Comparison of ENCODE assay signal across 8 cellular contexts in the genomic region with DNA sequence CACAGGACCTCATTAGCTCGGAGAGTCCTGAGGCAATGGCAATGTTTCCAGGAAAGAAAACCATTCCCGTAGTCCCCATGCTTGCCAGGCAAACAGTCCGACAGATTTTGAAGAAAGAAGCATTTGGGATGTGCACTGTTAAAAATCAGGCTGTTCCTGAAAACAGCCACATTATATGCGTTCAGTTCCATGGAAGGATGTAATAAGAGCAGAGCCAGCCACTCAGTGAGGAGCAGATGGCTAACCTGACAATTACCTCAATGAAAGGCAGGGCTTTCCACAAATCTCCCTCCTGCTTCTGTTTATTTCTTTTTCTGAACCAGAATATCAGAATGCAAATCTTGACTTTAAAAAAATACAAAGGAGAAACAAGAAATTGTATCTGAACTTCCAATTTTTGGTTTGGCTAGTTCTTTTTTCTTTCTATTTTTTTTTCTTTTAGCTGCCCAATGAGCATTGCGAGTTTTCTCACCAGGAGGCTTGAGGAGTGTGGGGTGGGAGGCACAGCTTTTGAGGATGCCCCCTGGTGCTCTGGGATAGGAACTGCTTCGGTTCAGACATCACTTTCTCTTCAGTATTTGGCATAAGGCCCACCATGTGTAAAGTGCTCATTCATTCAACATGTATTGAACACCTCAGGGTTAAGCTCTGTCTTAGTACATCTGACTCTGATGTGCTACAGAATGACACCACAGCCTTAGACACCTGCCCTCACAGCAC.
DNase-seq lines count a peak whose midpoint lies in the region; ATAC-seq and TF ChIP-seq lines count a peak whose summit lies in the region.

No MANE protein-coding gene starts in this region.

- H3K36me3 ChIP-seq in OCI-LY1 (ENCODE audit: insufficient read depth, low read length) (no peaks in the 10 kb centered on the region), gastrocnemius medialis (no peaks in the 10 kb centered on the region)

- H3K4me3 ChIP-seq in OCI-LY1 (ENCODE audit: low read depth, low read length, poor library complexity, severe bottlenecking): no peak overlapping the region
- no peak overlapping the region for H3K4me3 ChIP-seq in fibroblast of villous mesenchyme (ENCODE audit: low read depth, low read length)
- no peak overlapping the region for H3K4me3 ChIP-seq in gastrocnemius medialis

- no peak overlapping the region for H3K9ac ChIP-seq in OCI-LY1 (ENCODE audit: low read length)

- TF ChIP-seq CTCF in OCI-LY1 (IDR thresholded peaks at IDR 0.05; ENCODE audit: low read length): peak; percentile 78
- TF ChIP-seq CTCF in fibroblast of villous mesenchyme (IDR thresholded peaks at IDR 0.05; ENCODE audit: insufficient read depth, low read depth, low read length): peak; percentile 73
- TF ChIP-seq CTCF in gastrocnemius medialis (IDR thresholded peaks at IDR 0.05 in 4 of 5, conservative IDR thresholded peaks at IDR 0.05 in 1 of 5): peak in 4 of 5 experiments; percentile 31 to 50 (median 36)

- no peak overlapping the region for H3K4me2 ChIP-seq in OCI-LY1 (ENCODE audit: low read length)

- H3K79me2 ChIP-seq in OCI-LY1 (ENCODE audit: insufficient read depth, low read length): no peaks in the 10 kb centered on the region

- peak; percentile 75 for DNase-seq in Daoy (ENCODE audit: low read depth)
- DNase-seq in activated T-cell treated with anti-CD3 and anti-CD28 coated beads, Interleukin-2, amount 50 U/mL, for 24 hours: peak; percentile 55
- DNase-seq in fibroblast of villous mesenchyme (ENCODE audit: low read depth): peak; percentile 67
- DNase-seq in gastrocnemius medialis: no peak
- no peak for DNase-seq in posterior cingulate gyrus

- H3K4me3 Mint-ChIP-seq in activated T-cell treated with anti-CD3 and anti-CD28 coated beads, Interleukin-2, amount 50 U/mL, for 24 hours: no peak overlapping the region

- no peaks in the 10 kb centered on the region for H4K20me1 ChIP-seq in OCI-LY1 (ENCODE audit: insufficient read depth, low read length)

- ATAC-seq in GM21390 (IDR thresholded peaks at IDR 0.05; ENCODE audit: unreplicated experiment) (peak; percentile 76), HG03571 (IDR thresholded peaks at IDR 0.05; ENCODE audit: unreplicated experiment) (peak; percentile 72), gastrocnemius medialis (peak; percentile 31 to 75)

- no peaks in the 10 kb centered on the region for H3K9me2 ChIP-seq in OCI-LY1 (ENCODE audit: low read depth, low read length)

- no peak overlapping the region for H3K27ac ChIP-seq in OCI-LY1 (ENCODE audit: low read depth, low read length, poor library complexity, severe bottlenecking)
- H3K27ac ChIP-seq in gastrocnemius medialis: peak overlapping the region in 3 of 4 donors; percentile 19 to 41 (median 22)

- in situ Hi-C loops in gastrocnemius medialis (cut with MboI; ENCODE audit: low sequenced_read_pairs in 4 of 4): no loop called here

- H3K4me1 ChIP-seq in OCI-LY1 (ENCODE audit: insufficient read depth, low read length, severe bottlenecking) (no peaks in the 10 kb centered on the region), gastrocnemius medialis (peaks cover 42 to 58% of the 10 kb centered on the region in 2 donors)

- intact Hi-C loops in gastrocnemius medialis (cut with DNase I; ENCODE audit: low total_unique reads): loop anchor here (5.0 kb wide), 1 partner anchor 40 kb away; no protein-coding TSS in a partner anchor
- intact Hi-C loops in posterior cingulate gyrus (cut with DNase I): no loop called here

- no peaks in the 10 kb centered on the region for H3K27me3 Mint-ChIP-seq in activated T-cell treated with anti-CD3 and anti-CD28 coated beads, Interleukin-2, amount 50 U/mL, for 24 hours

- H3K27me3 ChIP-seq in OCI-LY1 (ENCODE audit: insufficient read depth, low read length) (no peaks in the 10 kb centered on the region), gastrocnemius medialis (no peaks in the 10 kb centered on the region)

- peaks cover 27% of the 10 kb centered on the region for H3K4me1 Mint-ChIP-seq in activated T-cell treated with anti-CD3 and anti-CD28 coated beads, Interleukin-2, amount 50 U/mL, for 24 hours (ENCODE audit: low read depth)

- peak overlapping the region; percentile 66 for H3K27ac Mint-ChIP-seq in activated T-cell treated with anti-CD3 and anti-CD28 coated beads, Interleukin-2, amount 50 U/mL, for 24 hours

- H3F3A ChIP-seq in OCI-LY1 (ENCODE audit: insufficient read depth, low read length): no peaks in the 10 kb centered on the region

- H3K36me3 Mint-ChIP-seq in activated T-cell treated with anti-CD3 and anti-CD28 coated beads, Interleukin-2, amount 50 U/mL, for 24 hours (ENCODE audit: low read depth): no peaks in the 10 kb centered on the region

- no peak overlapping the region for H2AFZ ChIP-seq in OCI-LY1 (ENCODE audit: low read length)

- no peak for TF ChIP-seq POLR2A in gastrocnemius medialis (IDR thresholded peaks at IDR 0.05)

- H3K9me3 ChIP-seq in OCI-LY1 (ENCODE audit: low read length) (no peaks in the 10 kb centered on the region), gastrocnemius medialis (no peaks in the 10 kb centered on the region)

- no peaks in the 10 kb centered on the region for H3K9me3 Mint-ChIP-seq in activated T-cell treated with anti-CD3 and anti-CD28 coated beads, Interleukin-2, amount 50 U/mL, for 24 hours

Comparison
In these comparisons a context has a peak if more than half of its experiments do, and no peak if none do; other contexts are left out.
1. DNase-seq: peak in Daoy (single experiment), activated T-cell treated with anti-CD3 and anti-CD28 coated beads, Interleukin-2, amount 50 U/mL, for 24 hours (single experiment) and fibroblast of villous mesenchyme (single experiment); none in gastrocnemius medialis (0 of 2) and posterior cingulate gyrus (0 of 10).
2. Peak in every context shown above with its lines, with median percentiles within 50 percentile points of each other: ATAC-seq and CTCF ChIP-seq.